Comparison of ENCODE assay signal across 17 cellular contexts in the genomic region with DNA sequence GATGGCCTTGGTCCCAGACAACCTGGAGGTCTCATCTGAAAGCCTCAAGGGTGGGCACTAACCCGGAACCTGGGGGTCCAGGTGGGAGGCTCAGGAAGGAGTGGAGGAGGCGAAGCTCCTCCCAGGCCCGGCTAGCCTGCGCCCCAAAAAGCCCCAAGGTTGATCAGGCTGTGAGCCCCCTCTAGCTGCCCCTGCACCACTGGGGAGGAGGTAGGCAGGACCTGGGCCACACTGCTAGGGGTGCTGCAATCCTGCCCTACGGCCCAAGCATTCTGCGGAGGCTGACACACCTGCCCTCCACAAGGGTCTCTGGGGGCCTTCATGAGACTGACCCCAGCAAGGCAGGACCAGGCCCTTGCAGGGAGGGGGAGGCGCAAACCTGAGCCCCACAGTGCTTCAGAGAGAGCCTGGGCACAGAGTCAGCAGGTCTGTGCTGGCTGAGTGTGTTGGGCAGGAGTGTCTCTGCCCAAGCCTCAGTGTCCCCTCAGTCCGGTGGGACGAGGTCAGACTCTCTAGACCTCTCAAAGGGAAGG. TPM values are rescaled to one million over a fixed set of nuclear protein-coding genes. Genes with fewer than 3 reads are reported as not detected.
DNase-seq lines count a peak whose midpoint lies in the region; ATAC-seq and TF ChIP-seq lines count a peak whose summit lies in the region.
"Had no signal": no experiment of that assay in that cellular context is flagged by ENCODE, and none has a peak within 500 bp of the region (broad histone marks: within the 10 kb centered on the region; RNA-seq: fewer than 3 reads in every experiment).

No MANE protein-coding gene starts in this region.

- no peaks in the 10 kb centered on the region for H3K9me3 ChIP-seq in right atrium auricular region
- no peaks in the 10 kb centered on the region for H3K9me3 ChIP-seq in esophagus muscularis mucosa
- H3K9me3 ChIP-seq in mucosa of stomach (ENCODE audit: control insufficient read depth, low read length) = no peaks in the 10 kb centered on the region
- no peaks in the 10 kb centered on the region for H3K9me3 ChIP-seq in stomach
- H3K9me3 ChIP-seq in upper lobe of right lung = no peaks in the 10 kb centered on the region

- TF ChIP-seq CTCF in right atrium auricular region (IDR thresholded peaks at IDR 0.05) (no peak), esophagus muscularis mucosa (IDR thresholded peaks at IDR 0.05) (no peak), stomach (IDR thresholded peaks at IDR 0.05) (no peak), upper lobe of right lung (IDR thresholded peaks at IDR 0.05) (no peak), GM23338 (conservative IDR thresholded peaks at IDR 0.05; ENCODE audit: low read depth in 2 of 2) (no peak)

- H3K27me3 ChIP-seq in right atrium auricular region (no peaks in the 10 kb centered on the region), esophagus muscularis mucosa (no peaks in the 10 kb centered on the region), mucosa of stomach (ENCODE audit: control insufficient read depth, insufficient read depth, low read length) (no peaks in the 10 kb centered on the region), stomach (no peaks in the 10 kb centered on the region), upper lobe of right lung (no peaks in the 10 kb centered on the region), GM23338 (ENCODE audit: insufficient read depth) (no peaks in the 10 kb centered on the region)

- no peak overlapping the region for H3K27ac Mint-ChIP-seq in GM23338

- no peak for DNase-seq in Right ventricle myocardium inferior (ENCODE audit: missing footprints)
- no peak for DNase-seq in right atrium auricular region (ENCODE audit: low spot score)
- DNase-seq in esophagus muscularis mucosa (ENCODE audit: extremely low spot score) = no peak
- DNase-seq in stomach = no peak
- no peak for DNase-seq in upper lobe of right lung
- DNase-seq in GM23338 (ENCODE audit: low spot score) = no peak
- DNase-seq: DMS153; H7; Kasumi-1; NCI-H1930; NCI-H524; NK-92 treated with Interleukin-12 subunit alpha and Interleukin-12 subunit beta, amount 100 ng/mL, for 24 hours; OCI-M1 had no signal

- peak overlapping the region; percentile 74 for H3K9ac ChIP-seq in mucosa of stomach (ENCODE audit: low read length)

- no peak overlapping the region for H3K4me3 ChIP-seq in right atrium auricular region
- no peak overlapping the region for H3K4me3 ChIP-seq in esophagus muscularis mucosa
- H3K4me3 ChIP-seq in mucosa of stomach (ENCODE audit: low read length) = no peak overlapping the region
- no peak overlapping the region for H3K4me3 ChIP-seq in stomach
- no peak overlapping the region for H3K4me3 ChIP-seq in upper lobe of right lung
- no peak overlapping the region for H3K4me3 ChIP-seq in GM23338

- TF ChIP-seq EP300 in esophagus muscularis mucosa (IDR thresholded peaks at IDR 0.05) (no peak), stomach (IDR thresholded peaks at IDR 0.05) (no peak)

- intact Hi-C loops in Right ventricle myocardium inferior (cut with DNase I) = no loop called here
- intact Hi-C loops in esophagus muscularis mucosa (cut with DNase I) = no loop called here
- intact Hi-C loops in stomach (cut with DNase I; ENCODE audit: low total_unique reads) = no loop called here
- intact Hi-C loops in upper lobe of right lung (cut with DNase I) = no loop called here

- no peak overlapping the region for H3K4me2 ChIP-seq in GM23338

- WGBS in esophagus muscularis mucosa = 85% methylated on average over 8 of the region's 9 CpGs
- whole genome bisulfite sequencing in stomach, 5 donors = 67 to 80% (median 68%) methylated on average over 7 to 9 of the region's 9 CpGs

- H3K27me3 Mint-ChIP-seq in GM23338 (ENCODE audit: insufficient read depth, low read depth, poor library complexity) = peaks cover 7% of the 10 kb centered on the region

- no peaks in the 10 kb centered on the region for H3K36me3 ChIP-seq in right atrium auricular region
- H3K36me3 ChIP-seq in esophagus muscularis mucosa = no peaks in the 10 kb centered on the region
- no peaks in the 10 kb centered on the region for H3K36me3 ChIP-seq in mucosa of stomach (ENCODE audit: control insufficient read depth, insufficient read depth, low read length)
- no peaks in the 10 kb centered on the region for H3K36me3 ChIP-seq in stomach
- no peaks in the 10 kb centered on the region for H3K36me3 ChIP-seq in upper lobe of right lung
- no peaks in the 10 kb centered on the region for H3K36me3 ChIP-seq in GM23338 (ENCODE audit: insufficient read depth)

- no peak overlapping the region for H3K4me3 Mint-ChIP-seq in GM23338

- H4K20me1 ChIP-seq in GM23338 (replicated peaks; ENCODE audit: insufficient read depth) = peaks cover 35% of the 10 kb centered on the region

- H3F3A ChIP-seq in GM23338 (replicated peaks; ENCODE audit: low read depth) = no peaks in the 10 kb centered on the region

- no peak overlapping the region for H3K27ac ChIP-seq in right atrium auricular region
- H3K27ac ChIP-seq in esophagus muscularis mucosa (replicated peaks in 1 of 4) = peak overlapping the region; percentile 22 to 90 (median 83)
- peak overlapping the region; percentile 63 to 87 (median 83) for H3K27ac ChIP-seq in stomach
- H3K27ac ChIP-seq in upper lobe of right lung = no peak overlapping the region
- no peak overlapping the region for H3K27ac ChIP-seq in GM23338 (ENCODE audit: low read depth)
- H3K27ac ChIP-seq: 22Rv1, RWPE1 had no signal

- peak; percentile 1 for ATAC-seq in Right ventricle myocardium inferior
- no peak for ATAC-seq in HG02870 (IDR thresholded peaks at IDR 0.05; ENCODE audit: unreplicated experiment)
- ATAC-seq in upper lobe of right lung = no peak
- no peak for ATAC-seq in GM23338

- no peak for TF ChIP-seq POLR2A in esophagus muscularis mucosa (IDR thresholded peaks at IDR 0.05; ENCODE audit: low read depth)
- no peak for TF ChIP-seq POLR2A in stomach (IDR thresholded peaks at IDR 0.05)

- no peaks in the 10 kb centered on the region for H3K9me2 ChIP-seq in GM23338 (ENCODE audit: insufficient read depth)

- H3K4me1 Mint-ChIP-seq in GM23338 = peaks cover 41% of the 10 kb centered on the region

- no peaks in the 10 kb centered on the region for H3K36me3 Mint-ChIP-seq in GM23338 (ENCODE audit: low read depth)

- no peak overlapping the region for H2AFZ ChIP-seq in GM23338

- peaks cover 55% of the 10 kb centered on the region for H3K79me2 ChIP-seq in GM23338 (replicated peaks; ENCODE audit: insufficient read depth)

- H3K4me1 ChIP-seq in right atrium auricular region = peaks cover 0 to 44% of the 10 kb centered on the region in 2 donors
- H3K4me1 ChIP-seq in esophagus muscularis mucosa = peaks cover 44 to 89% (median 80%) of the 10 kb centered on the region in 4 donors
- H3K4me1 ChIP-seq in mucosa of stomach (ENCODE audit: control insufficient read depth, insufficient read depth, low read length) = peaks cover 69% of the 10 kb centered on the region
- peaks cover 39 to 90% (median 63%) of the 10 kb centered on the region in 4 donors for H3K4me1 ChIP-seq in stomach
- no peaks in the 10 kb centered on the region for H3K4me1 ChIP-seq in upper lobe of right lung
- H3K4me1 ChIP-seq in GM23338 (ENCODE audit: insufficient read depth) = peaks cover 11% of the 10 kb centered on the region

- H3K9me3 Mint-ChIP-seq in GM23338 = no peaks in the 10 kb centered on the region

TF ChIP-seq in GM23338, 12 proteins besides CTCF, POLR2A, EP300 and RAD21 (continues in another document):
- TF ChIP-seq POLR2AphosphoS5 (IDR thresholded peaks at IDR 0.05; ENCODE audit: low read depth) = no peak
- no peak for TF ChIP-seq EZH2 (IDR thresholded peaks at IDR 0.05; ENCODE audit: low read depth, unreplicated experiment)
- no peak for TF ChIP-seq ZNF331 (CRISPR knock-in tag; IDR thresholded peaks at IDR 0.05; ENCODE audit: low read depth)

RNA-seq across cellular contexts. Expression of a gene that starts 51.9 kb away (rescaled TPM):
- 53.1 TPM for total RNA-seq in Right ventricle myocardium inferior
- total RNA-seq in right atrium auricular region = 10 to 100 TPM; 17.1 to 17.7 TPM
- 10 to 100 TPM; 17.9 to 48.7 (median 30.8) TPM for total RNA-seq in esophagus muscularis mucosa
- total RNA-seq in stomach = 10 to 100 TPM; 10.5 to 28.6 (median 14.5) TPM
- 10 to 100 TPM; 11.4 to 20.1 (median 17.3) TPM for polyA plus RNA-seq in stomach
- total RNA-seq in upper lobe of right lung = 22.6 TPM
- 24.9 and 26.8 TPM in 2 replicates for total RNA-seq in GM23338 (2014; rRNA removed; shearing (Covaris generic))
- 4.5 and 6.5 TPM in 2 replicates for polyA plus RNA-seq in GM23338 (2016; fragmentation: Nextera tagmentation; extraction: Ambion mirVana)

Comparison
In these comparisons a context has a peak if more than half of its experiments do, and no peak if none do; other contexts are left out.
1. H3K27ac ChIP-seq: peak in esophagus muscularis mucosa (4 of 4) and stomach (5 of 5); none in right atrium auricular region (0 of 2), upper lobe of right lung (single experiment) and GM23338 (single experiment).